ENCODE assay signal across 2 cellular contexts in the genomic region with DNA sequence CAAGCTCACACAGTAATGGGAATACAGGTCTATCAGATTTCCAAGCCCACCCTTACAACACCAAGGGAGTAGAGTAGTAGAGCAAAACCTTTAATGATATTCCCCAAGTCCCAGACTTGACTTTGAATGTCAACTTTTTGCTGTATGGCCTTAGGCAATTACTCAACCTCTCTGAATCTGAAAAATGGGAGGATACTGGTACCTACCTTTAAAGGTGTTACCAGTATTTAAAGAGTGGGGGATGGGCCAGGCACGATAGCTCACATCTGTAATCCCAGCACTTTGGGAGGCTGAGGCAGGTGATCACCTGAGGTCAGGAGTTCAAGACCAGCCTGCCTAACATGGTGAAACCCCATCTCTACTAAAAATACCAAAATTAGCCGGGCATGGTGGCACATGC.
DNase-seq lines count a peak whose midpoint lies in the region; ATAC-seq, FAIRE-seq and TF ChIP-seq lines count a peak whose summit lies in the region.
"Not testable (repeated sequence)": the region's sequence is repeated elsewhere in the genome, so short reads cannot be mapped to it uniquely, and the experiment has no call there.

No MANE protein-coding gene starts in this region.

- not testable (repeated sequence) for H3K27me3 ChIP-seq in K562 (ENCODE audit: control insufficient read depth in 2 of 2, insufficient read depth in 2 of 2, low read length in 2 of 2); trophoblast cell (ENCODE audit: insufficient read depth, low read length)

- H4K12ac ChIP-seq in trophoblast cell (ENCODE audit: low read depth, low read length) = not testable (repeated sequence)

- WGBS in K562 (ENCODE audit: insufficient coverage, low coverage, missing lambda C conversion rate) = 0% methylated on average over 2 of the region's 2 CpGs
- WGBS in trophoblast cell (ENCODE audit: extremely low coverage, insufficient coverage, insufficient read length) = no CpG with 5 or more reads among the region's 2 CpGs

- H4K20me1 ChIP-seq in K562 (replicated peaks; ENCODE audit: control insufficient read depth, insufficient read depth, low read length) = not testable (repeated sequence)

- H3K9ac ChIP-seq in K562 (ENCODE audit: insufficient read depth in 1 of 2, low read depth in 2 of 2, low read length in 2 of 2); trophoblast cell (ENCODE audit: low read length): not testable (repeated sequence)

- H2BK12ac ChIP-seq in trophoblast cell (ENCODE audit: low read length) = not testable (repeated sequence)

- not testable (repeated sequence) for H3K14ac ChIP-seq in trophoblast cell (ENCODE audit: low read length)

- not testable (repeated sequence) for TF ChIP-seq RAD21 in K562 (CRISPR knock-in tag; conservative IDR thresholded peaks at IDR 0.05 in 1 of 2, IDR thresholded peaks at IDR 0.05 in 1 of 2)

- not testable (repeated sequence) for H3K4me1 ChIP-seq in K562 (replicated peaks in 1 of 2; ENCODE audit: control insufficient read depth in 2 of 2, insufficient read depth in 2 of 2, low read length in 2 of 2); trophoblast cell (ENCODE audit: control insufficient read depth in 1 of 2, insufficient read depth in 2 of 2, low read length in 2 of 2)

- TF ChIP-seq EP300 in K562 (IDR thresholded peaks at IDR 0.05; ENCODE audit: low read length) = not testable (repeated sequence)

- not testable (repeated sequence) for H4K91ac ChIP-seq in trophoblast cell (ENCODE audit: low read depth, low read length)

- not testable (repeated sequence) for H2AK5ac ChIP-seq in trophoblast cell (ENCODE audit: low read length)

- not testable (repeated sequence) for H3K9me1 ChIP-seq in K562 (ENCODE audit: control insufficient read depth, insufficient read depth, low read length)

- not testable (repeated sequence) for H3K18ac ChIP-seq in trophoblast cell (ENCODE audit: low read length)

- not testable (repeated sequence) for TF ChIP-seq POLR2A in K562 (conservative IDR thresholded peaks at IDR 0.05)

- not testable (repeated sequence) for H3K4me3 ChIP-seq in K562; trophoblast cell (ENCODE audit: low read depth, low read length)

- not testable (repeated sequence) for H3K36me3 ChIP-seq in K562 (ENCODE audit: control insufficient read depth, insufficient read depth, low read length); trophoblast cell (ENCODE audit: control insufficient read depth in 1 of 2, insufficient read depth in 2 of 2, low read length in 2 of 2)

- H3K4me2 ChIP-seq in K562 (ENCODE audit: insufficient read depth, low read length); trophoblast cell (ENCODE audit: low read length): not testable (repeated sequence)

- not testable (repeated sequence) for H3K4ac ChIP-seq in trophoblast cell (ENCODE audit: low read depth, low read length)

- not testable (repeated sequence) for H3K27ac ChIP-seq in K562 (ENCODE audit: extremely low read depth, low read depth, low read length); trophoblast cell (ENCODE audit: low read depth, low read length)

- BruUV-seq in K562 (replicated peaks; lab: Mats Ljungman, UMichigan) = not testable (repeated sequence)

- in situ Hi-C loops in K562 (cut with MboI) = not testable (repeated sequence)

- not testable (repeated sequence) for H2BK5ac ChIP-seq in trophoblast cell (ENCODE audit: low read depth, low read length, poor library complexity)

- not testable (repeated sequence) for DNase-seq in K562 (ENCODE audit: extremely low read depth in 1 of 4, low spot score in 3 of 4)
- DNase-seq in trophoblast cell = peak; percentile 52 to 81

- not testable (repeated sequence) for TF ChIP-seq CTCF in K562 (IDR thresholded peaks at IDR 0.05 in 2 of 3, conservative IDR thresholded peaks at IDR 0.05 in 1 of 3; ENCODE audit: insufficient read depth in 2 of 3, low read depth in 1 of 3, low read length in 3 of 3)

- H3K79me1 ChIP-seq in trophoblast cell (ENCODE audit: low read length) = not testable (repeated sequence)

- not testable (repeated sequence) for H4K8ac ChIP-seq in trophoblast cell (ENCODE audit: low read depth, low read length)

- intact Hi-C loops in K562 (cut with micrococcal nuclease) = not testable (repeated sequence)

- H3K79me2 ChIP-seq in K562 (ENCODE audit: control insufficient read depth, insufficient read depth, low read length); trophoblast cell (ENCODE audit: control insufficient read depth, insufficient read depth, low read length, poor library complexity): not testable (repeated sequence)

- not testable (repeated sequence) for FAIRE-seq in K562 (lab: Jason Lieb, UNC)

- H2BK120ac ChIP-seq in trophoblast cell (ENCODE audit: insufficient read depth, low read length, poor library complexity) = not testable (repeated sequence)

- CTCF ChIA-PET in K562 (lab: Yijun Ruan, JAX; ENCODE audit: low intra/inter-chr PET ratio) = not testable (repeated sequence)

- POLR2A ChIA-PET in K562 (lab: Yijun Ruan, JAX) = not testable (repeated sequence)

- not testable (repeated sequence) for ATAC-seq in K562

- H3K23ac ChIP-seq in trophoblast cell (ENCODE audit: low read length) = not testable (repeated sequence)

- H3K9me3 ChIP-seq in K562 (replicated peaks; ENCODE audit: control insufficient read depth, insufficient read depth, low read depth, low read length); trophoblast cell (ENCODE audit: insufficient read depth, low read depth, low read length): not testable (repeated sequence)

- H2AFZ ChIP-seq in K562 (ENCODE audit: low read depth, low read length); trophoblast cell (ENCODE audit: insufficient read depth, low read length, poor library complexity): not testable (repeated sequence)

TF ChIP-seq in K562, 482 proteins besides CTCF, POLR2A, EP300 and RAD21:
- peak; percentile 37 for TF ChIP-seq ZFP36 (IDR thresholded peaks at IDR 0.05; ENCODE audit: low read depth, low read length, partially characterized antibody)
